Comparison of ENCODE assay signal across 8 cellular contexts in genomic region chr9:12774861-12775367, GRCh38. TPM values are rescaled to one million over a fixed set of nuclear protein-coding genes. Genes with fewer than 3 reads are reported as not detected.
DNase-seq lines count a peak whose midpoint lies in the region; ATAC-seq and TF ChIP-seq lines count a peak whose summit lies in the region.

A gene with protein sequence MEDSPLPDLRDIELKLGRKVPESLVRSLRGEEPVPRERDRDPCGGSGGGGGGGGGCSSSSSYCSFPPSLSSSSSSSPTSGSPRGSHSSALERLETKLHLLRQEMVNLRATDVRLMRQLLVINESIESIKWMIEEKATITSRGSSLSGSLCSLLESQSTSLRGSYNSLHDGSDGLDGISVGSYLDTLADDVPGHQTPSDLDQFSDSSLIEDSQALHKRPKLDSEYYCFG (plus strand): TSS chr9:12775020. CDS start chr9:12775716, 696 bp downstream.

- H3K27ac ChIP-seq in HL-60 (replicated peaks): no peak within 1 kb of the TSS

- peak within 1 kb of the TSS; percentile 88 for H3K4me3 ChIP-seq in AG09309 (ENCODE audit: control insufficient read depth, low read depth, low read length)
- peak within 1 kb of the TSS; percentile 21 for H3K4me3 ChIP-seq in HL-60 (replicated peaks; ENCODE audit: insufficient read depth, low read length)
- H3K4me3 ChIP-seq in epithelial cell of proximal tubule (ENCODE audit: low read depth, low read length): peak within 1 kb of the TSS; percentile 87

- POLR2A ChIA-PET in activated CD8-positive, alpha-beta T cell treated with anti-CD3 and anti-CD28 coated beads for 36 hours (lab: Charles Lee): no interaction called here

- H3K27ac Mint-ChIP-seq in mesothelial cell of epicardium: peak within 1 kb of the TSS; percentile 90
- no peak within 1 kb of the TSS for H3K27ac Mint-ChIP-seq in activated CD8-positive, alpha-beta T cell treated with anti-CD3 and anti-CD28 coated beads for 36 hours

- TF ChIP-seq CTCF in AG09309 (IDR thresholded peaks at IDR 0.05; ENCODE audit: control insufficient read depth, insufficient read depth, low read depth, low read length, missing control alignments): no peak
- no peak for TF ChIP-seq CTCF in HL-60 (IDR thresholded peaks at IDR 0.05; ENCODE audit: insufficient read depth, low read length)
- no peak for TF ChIP-seq CTCF in epithelial cell of proximal tubule (conservative IDR thresholded peaks at IDR 0.05; ENCODE audit: low read depth, low read length)
- TF ChIP-seq CTCF in mesothelial cell of epicardium (IDR thresholded peaks at IDR 0.05; ENCODE audit: unreplicated experiment): no peak
- TF ChIP-seq CTCF in activated CD8-positive, alpha-beta T cell treated with anti-CD3 and anti-CD28 coated beads for 36 hours (IDR thresholded peaks at IDR 0.05): no peak

- peaks cover 38% of the 10 kb centered on the region for H3K4me1 Mint-ChIP-seq in mesothelial cell of epicardium
- peaks cover 6% of the 10 kb centered on the region for H3K4me1 Mint-ChIP-seq in activated CD8-positive, alpha-beta T cell treated with anti-CD3 and anti-CD28 coated beads for 36 hours (ENCODE audit: low read depth)

- no peaks in the 10 kb centered on the region for H3K9me3 Mint-ChIP-seq in mesothelial cell of epicardium
- peaks cover 3% of the 10 kb centered on the region for H3K9me3 Mint-ChIP-seq in activated CD8-positive, alpha-beta T cell treated with anti-CD3 and anti-CD28 coated beads for 36 hours

- intact Hi-C loops in activated CD8-positive, alpha-beta T cell treated with anti-CD3 and anti-CD28 coated beads for 36 hours (cut with micrococcal nuclease): no loop called here

- ATAC-seq in activated CD8-positive, alpha-beta T cell treated with anti-CD3 and anti-CD28 coated beads for 36 hours: no peak

- no peaks in the 10 kb centered on the region for H3K27me3 Mint-ChIP-seq in mesothelial cell of epicardium (ENCODE audit: low read depth)
- peaks cover 22% of the 10 kb centered on the region for H3K27me3 Mint-ChIP-seq in activated CD8-positive, alpha-beta T cell treated with anti-CD3 and anti-CD28 coated beads for 36 hours

- no peak for DNase-seq in AG09309 (ENCODE audit: low read depth)
- no peak for DNase-seq in HL-60 (ENCODE audit: low read depth in 1 of 2, low spot score in 1 of 2)
- peak; percentile 4 for DNase-seq in SHP77 treated with DMSO at 0.1 percent for 48 hours (lab: John Stamatoyannopoulos, UW)
- peak; percentile 79 for DNase-seq in epithelial cell of proximal tubule (ENCODE audit: low read depth)
- peak in 1 of 2 experiments; percentile 42 for DNase-seq in mesothelial cell of epicardium (ENCODE audit: low spot score in 2 of 2, unreplicated experiment in 2 of 2)
- peak; percentile 54 for DNase-seq in ureter (ENCODE audit: low spot score)
- DNase-seq in activated CD8-positive, alpha-beta T cell treated with anti-CD3 and anti-CD28 coated beads for 36 hours: no peak
- DNase-seq in GDM1 (lab: John Stamatoyannopoulos, UW): no peak

- peaks cover 5% of the 10 kb centered on the region for H3K36me3 Mint-ChIP-seq in mesothelial cell of epicardium
- H3K36me3 Mint-ChIP-seq in activated CD8-positive, alpha-beta T cell treated with anti-CD3 and anti-CD28 coated beads for 36 hours (ENCODE audit: low read depth): no peaks in the 10 kb centered on the region

- H3K27me3 ChIP-seq in HL-60 (ENCODE audit: insufficient read depth, poor library complexity, severe bottlenecking): no peaks in the 10 kb centered on the region

- peak within 1 kb of the TSS; percentile 92 for H3K4me3 Mint-ChIP-seq in mesothelial cell of epicardium
- H3K4me3 Mint-ChIP-seq in activated CD8-positive, alpha-beta T cell treated with anti-CD3 and anti-CD28 coated beads for 36 hours: no peak within 1 kb of the TSS

- CTCF ChIA-PET in activated CD8-positive, alpha-beta T cell treated with anti-CD3 and anti-CD28 coated beads for 36 hours (lab: Charles Lee): no interaction called here

RNA-seq across cellular contexts. Expression of the gene that starts here (rescaled TPM):
- 5.2 and 11.8 TPM in 2 replicates for total RNA-seq in epithelial cell of proximal tubule
- total RNA-seq in mesothelial cell of epicardium: 31.2 to 33.9 TPM (median 32.7 TPM) in 3 replicates
- 6.6 TPM for total RNA-seq in ureter
- not detected for total RNA-seq in activated CD8-positive, alpha-beta T cell treated with anti-CD3 and anti-CD28 coated beads for 36 hours

Comparison
In these comparisons a context has a peak if more than half of its experiments do, and no peak if none do; other contexts are left out.
1. DNase-seq: peak in SHP77 treated with DMSO at 0.1 percent for 48 hours (single experiment), epithelial cell of proximal tubule (single experiment) and ureter (single experiment); none in AG09309 (single experiment), HL-60 (0 of 2), activated CD8-positive, alpha-beta T cell treated with anti-CD3 and anti-CD28 coated beads for 36 hours (single experiment) and GDM1 (single experiment).
2. H3K4me3 ChIP-seq: peak in every context shown above with its lines; median percentile 88 in AG09309; 87 in epithelial cell of proximal tubule; 21 in HL-60.